Comparison of ENCODE assay signal across 10 cellular contexts in the genomic region with DNA sequence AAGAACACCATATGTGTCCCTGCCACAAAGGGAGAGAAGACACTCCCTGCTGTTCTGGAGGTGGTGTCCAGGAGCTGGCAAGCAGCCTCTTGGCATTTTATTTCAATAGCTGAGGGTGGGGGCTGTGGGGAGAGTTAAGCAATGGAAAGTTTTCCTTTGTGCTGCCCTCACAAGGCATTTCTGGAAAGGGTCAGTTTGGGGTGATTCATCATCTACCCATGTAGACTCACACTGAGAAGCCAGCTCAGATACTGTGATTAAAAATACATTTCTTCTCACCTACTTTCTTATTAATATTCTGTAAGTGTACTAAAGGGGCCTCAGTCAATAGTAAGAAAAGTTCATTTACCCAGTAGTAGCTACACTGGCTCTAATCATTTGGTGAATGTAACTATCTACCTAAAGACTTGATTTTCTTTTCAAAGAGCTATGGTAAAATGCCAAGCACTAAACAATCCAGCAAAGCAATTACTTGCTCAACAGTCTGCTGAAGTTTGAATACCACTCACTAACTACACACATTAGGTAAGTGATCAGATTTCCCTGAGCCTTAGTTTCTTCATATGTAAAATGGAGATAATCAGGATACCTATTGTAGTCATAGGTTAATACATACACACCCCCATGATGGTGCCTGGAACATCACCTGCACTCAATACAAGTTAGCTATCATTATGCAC. TPM values are rescaled to one million over a fixed set of nuclear protein-coding genes. Genes with fewer than 3 reads are reported as not detected.
DNase-seq lines count a peak whose midpoint lies in the region; ATAC-seq and TF ChIP-seq lines count a peak whose summit lies in the region.
"Had no signal": no experiment of that assay in that cellular context is flagged by ENCODE, and none has a peak within 500 bp of the region (broad histone marks: within the 10 kb centered on the region; RNA-seq: fewer than 3 reads in every experiment).

No MANE protein-coding gene starts in this region.

- H3K27me3 ChIP-seq in SJSA1 (replicated peaks), result no peaks in the 10 kb centered on the region
- no peaks in the 10 kb centered on the region for H3K27me3 ChIP-seq in CD8-positive, alpha-beta memory T cell (ENCODE audit: insufficient read depth, low read length, poor library complexity, severe bottlenecking)

- TF ChIP-seq CTCF in fibroblast of the aortic adventitia (IDR thresholded peaks at IDR 0.05; ENCODE audit: insufficient read depth, low read length) (no peak), osteocyte (IDR thresholded peaks at IDR 0.05) (no peak)

- no peaks in the 10 kb centered on the region for H3K36me3 Mint-ChIP-seq in osteocyte (ENCODE audit: unreplicated experiment)
- H3K36me3 Mint-ChIP-seq in naive thymus-derived CD8-positive, alpha-beta T cell, result peaks cover 0 to 5% (median 0%) of the 10 kb centered on the region in 3 donors
- H3K36me3 Mint-ChIP-seq in CD8-positive, alpha-beta memory T cell, result peaks cover 0 to 12% (median 0%) of the 10 kb centered on the region in 3 donors

- POLR2A ChIA-PET in naive thymus-derived CD8-positive, alpha-beta T cell (lab: Charles Lee), result interaction anchor here (0.6 kb wide), 1 partner anchor 152 kb away, joined by 3 read pairs; no protein-coding TSS in a partner anchor
- POLR2A ChIA-PET in CD8-positive, alpha-beta memory T cell (lab: Charles Lee), result no interaction called here

- no peaks in the 10 kb centered on the region for H3K9me3 Mint-ChIP-seq in osteocyte (ENCODE audit: unreplicated experiment)
- H3K9me3 Mint-ChIP-seq in naive thymus-derived CD8-positive, alpha-beta T cell, result peaks cover 0 to 10% (median 2%) of the 10 kb centered on the region in 9 donors
- peaks cover 0 to 2% (median 0%) of the 10 kb centered on the region in 5 donors for H3K9me3 Mint-ChIP-seq in CD8-positive, alpha-beta memory T cell
- H3K9me3 Mint-ChIP-seq: activated T-cell treated with anti-CD3 and anti-CD28 coated beads, Interleukin-2, amount 50 U/mL, for 4 hours had no signal

- H3K36me3 ChIP-seq in SJSA1, result no peaks in the 10 kb centered on the region
- H3K36me3 ChIP-seq in CD8-positive, alpha-beta memory T cell (ENCODE audit: insufficient read depth, low read length), result no peaks in the 10 kb centered on the region

- no peaks in the 10 kb centered on the region for H3K27me3 Mint-ChIP-seq in osteocyte (ENCODE audit: unreplicated experiment)
- H3K27me3 Mint-ChIP-seq in naive thymus-derived CD8-positive, alpha-beta T cell, result peaks cover 0 to 8% (median 3%) of the 10 kb centered on the region in 5 donors
- peaks cover 0 to 34% of the 10 kb centered on the region in 2 donors for H3K27me3 Mint-ChIP-seq in CD8-positive, alpha-beta memory T cell

- H3K27ac Mint-ChIP-seq in osteocyte (ENCODE audit: unreplicated experiment), result peak overlapping the region; percentile 85
- no peak overlapping the region for H3K27ac Mint-ChIP-seq in naive thymus-derived CD8-positive, alpha-beta T cell
- no peak overlapping the region for H3K27ac Mint-ChIP-seq in CD8-positive, alpha-beta memory T cell
- H3K27ac Mint-ChIP-seq: stimulated activated naive CD8-positive, alpha-beta T cell treated with anti-CD3 and anti-CD28 coated beads, Interleukin-15, Interleukin-2, amounts not matched to agents 100 ng/mL and 50 ng/mL, for 24 hours had no signal

- H3K27ac ChIP-seq in SJSA1, result peak overlapping the region; percentile 50
- H3K27ac ChIP-seq in CD8-positive, alpha-beta memory T cell (ENCODE audit: low read depth, low read length), result no peak overlapping the region

- CTCF ChIA-PET in CD8-positive, alpha-beta memory T cell (lab: Charles Lee), result interaction anchor here (3.4 kb wide), 1 partner anchor 11 kb away, joined by 8 read pairs; no protein-coding TSS in a partner anchor

- no peak overlapping the region for H3K4me3 Mint-ChIP-seq in osteocyte (ENCODE audit: unreplicated experiment)
- no peak overlapping the region for H3K4me3 Mint-ChIP-seq in naive thymus-derived CD8-positive, alpha-beta T cell
- no peak overlapping the region for H3K4me3 Mint-ChIP-seq in CD8-positive, alpha-beta memory T cell
- H3K4me3 Mint-ChIP-seq: activated T-cell treated with anti-CD3 and anti-CD28 coated beads, Interleukin-2, amount 50 U/mL, for 4 hours; stimulated activated naive CD8-positive, alpha-beta T cell treated with anti-CD3 and anti-CD28 coated beads, Interleukin-15, Interleukin-2, amounts not matched to agents 100 ng/mL and 50 ng/mL, for 24 hours had no signal

- peaks cover 37% of the 10 kb centered on the region for H3K4me1 ChIP-seq in SJSA1 (replicated peaks)
- no peaks in the 10 kb centered on the region for H3K4me1 ChIP-seq in CD8-positive, alpha-beta memory T cell (ENCODE audit: insufficient read depth, low read length)

- H3K4me3 ChIP-seq in SJSA1 (no peak overlapping the region), fibroblast of the aortic adventitia (ENCODE audit: low read depth, low read length) (no peak overlapping the region)
- H3K4me3 ChIP-seq in CD8-positive, alpha-beta memory T cell (ENCODE audit: low read length), result no peak overlapping the region

- DNase-seq in COLO829 (ENCODE audit: low spot score), result peak; percentile 53
- DNase-seq in SJSA1 (ENCODE audit: low read depth in 1 of 2, low spot score in 2 of 2), result peak; percentile 79 to 80
- peak; percentile 95 for DNase-seq in fibroblast of the aortic adventitia (ENCODE audit: low read depth)
- peak; percentile 88 for DNase-seq in osteocyte (ENCODE audit: extremely low spot score, unreplicated experiment)
- DNase-seq in naive thymus-derived CD8-positive, alpha-beta T cell, result no peak
- no peak for DNase-seq in CD8-positive, alpha-beta memory T cell
- DNase-seq in KBM-7, result no peak
- DNase-seq: activated T-cell treated with anti-CD3 and anti-CD28 coated beads, Interleukin-2, amount 50 U/mL, for 4 hours had no signal

- no peak for ATAC-seq in naive thymus-derived CD8-positive, alpha-beta T cell
- no peak for ATAC-seq in GM19351 (IDR thresholded peaks at IDR 0.05; ENCODE audit: unreplicated experiment)
- ATAC-seq: activated T-cell treated with anti-CD3 and anti-CD28 coated beads, Interleukin-2, amount 50 U/mL, for 4 hours had no signal

- peaks cover 74% of the 10 kb centered on the region for H3K4me1 Mint-ChIP-seq in osteocyte (ENCODE audit: unreplicated experiment)
- peaks cover 0 to 2% (median 0%) of the 10 kb centered on the region in 4 donors for H3K4me1 Mint-ChIP-seq in naive thymus-derived CD8-positive, alpha-beta T cell
- no peaks in the 10 kb centered on the region for H3K4me1 Mint-ChIP-seq in CD8-positive, alpha-beta memory T cell

- H3K9me3 ChIP-seq in SJSA1 (replicated peaks), result peaks cover 5% of the 10 kb centered on the region; the same call in 1 of the 2 replicates
- no peaks in the 10 kb centered on the region for H3K9me3 ChIP-seq in CD8-positive, alpha-beta memory T cell (ENCODE audit: low read length)

- in situ Hi-C loops in KBM-7 (cut with MboI; ENCODE audit: low pct_unique_long_range_greater_than_20kb, low sequenced_read_pairs), result no loop called here

RNA-seq across cellular contexts. Expression of gene SLC1A2, which starts 55.1 kb away (rescaled TPM):
- 0.56 TPM in 1 of 2 replicates, not detected in the other for total RNA-seq in SJSA1 (2014; rRNA removed; shearing (Covaris generic))
- total RNA-seq in fibroblast of the aortic adventitia (ENCODE audit: low replicate concordance), result 10.5 and 23.6 TPM in 2 replicates
- total RNA-seq in osteocyte, result 0.32 and 0.44 TPM in 2 replicates
- total RNA-seq in naive thymus-derived CD8-positive, alpha-beta T cell, result under 1 TPM in 1 of 2 experiments, not detected in 1; 0.44 TPM
- polyA plus RNA-seq in naive thymus-derived CD8-positive, alpha-beta T cell, result under 1 TPM in 1 of 3 donors, not detected in 2; 0.07 TPM
- total RNA-seq in CD8-positive, alpha-beta memory T cell, result not detected
- polyA plus RNA-seq in CD8-positive, alpha-beta memory T cell, result 0.03 TPM

Comparison
In these comparisons a context has a peak if more than half of its experiments do, and no peak if none do; other contexts are left out.
1. DNase-seq: peak in COLO829 (single experiment), SJSA1 (2 of 2), fibroblast of the aortic adventitia (single experiment) and osteocyte (single experiment); none in naive thymus-derived CD8-positive, alpha-beta T cell (0 of 10), CD8-positive, alpha-beta memory T cell (0 of 5) and KBM-7 (single experiment).